11 cellular contexts compared by ENCODE assay signal in the genomic region with DNA sequence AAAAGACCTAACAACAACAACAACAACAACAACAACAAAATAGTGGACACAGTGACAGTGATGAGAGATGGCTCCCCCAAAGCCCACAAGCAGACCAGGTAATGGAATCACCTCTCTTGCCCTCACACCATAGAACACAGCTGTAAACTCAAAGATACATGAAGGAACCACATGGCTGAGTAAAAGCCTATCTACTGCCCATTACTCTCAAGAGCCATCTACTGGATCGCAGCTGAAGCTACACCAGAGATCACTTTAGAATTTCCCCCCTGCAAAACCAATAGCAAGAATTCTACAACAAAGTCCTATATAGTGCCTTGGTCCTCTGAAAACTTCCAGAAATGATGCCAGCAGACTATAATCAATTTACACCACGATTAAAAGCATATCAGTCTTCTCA.
A peak's percentile ranks its signal among the peaks of the same experiment; 100 is the strongest.
DNase-seq lines count a peak whose midpoint lies in the region; ATAC-seq and TF ChIP-seq lines count a peak whose summit lies in the region.
"Had no signal": no experiment of that assay in that cellular context is flagged by ENCODE, and none has a peak within 500 bp of the region (broad histone marks: within the 10 kb centered on the region; RNA-seq: fewer than 3 reads in every experiment).

No MANE protein-coding gene starts in this region.

- TF ChIP-seq CTCF in DOHH2 (IDR thresholded peaks at IDR 0.05; ENCODE audit: low read depth, low read length, poor library complexity, severe bottlenecking) (peak; percentile 26), VCaP (conservative IDR thresholded peaks at IDR 0.05) (peak; percentile 66)

- no peaks in the 10 kb centered on the region for H4K20me1 ChIP-seq in DOHH2 (ENCODE audit: control insufficient read depth, insufficient read depth, low read depth, low read length)

- no peaks in the 10 kb centered on the region for H3K9me2 ChIP-seq in DOHH2 (replicated peaks; ENCODE audit: control insufficient read depth, low read length)

- peaks cover 8% of the 10 kb centered on the region for H3K4me1 ChIP-seq in DOHH2 (ENCODE audit: control insufficient read depth, low read length)
- H3K4me1 ChIP-seq: heart left ventricle, stomach had no signal

- no peaks in the 10 kb centered on the region for H3F3A ChIP-seq in DOHH2 (ENCODE audit: control insufficient read depth, insufficient read depth)

- intact Hi-C loops in posterior cingulate gyrus (cut with DNase I) = no loop called here

- DNase-seq in KG1 (lab: John Stamatoyannopoulos, UW) (peak; percentile 0), left lobe of liver (ENCODE audit: low spot score) (no peak), posterior cingulate gyrus (no peak)
- DNase-seq: EL, heart left ventricle, stomach, T-helper 2 cell had no signal

- H3K27ac ChIP-seq in DOHH2 (ENCODE audit: low read depth, low read length) (no peak overlapping the region), VCaP (no peak overlapping the region)
- H3K27ac ChIP-seq: heart left ventricle, stomach had no signal

- H3K36me3 ChIP-seq in DOHH2 (ENCODE audit: control insufficient read depth, low read length) = no peaks in the 10 kb centered on the region
- H3K36me3 ChIP-seq: heart left ventricle, stomach had no signal

- ATAC-seq in left lobe of liver (peak; percentile 23), GM18867 (IDR thresholded peaks at IDR 0.05; ENCODE audit: unreplicated experiment) (no peak), HG03159 (IDR thresholded peaks at IDR 0.05; ENCODE audit: unreplicated experiment) (no peak)
- ATAC-seq: heart left ventricle had no signal

- H3K4me3 ChIP-seq in DOHH2 (ENCODE audit: low read length) = no peak overlapping the region
- H3K4me3 ChIP-seq: heart left ventricle, stomach had no signal

- H3K9me3 ChIP-seq in DOHH2 (ENCODE audit: control insufficient read depth, insufficient read depth, low read length) = peaks cover 3% of the 10 kb centered on the region; the same call in 1 of the 2 replicates

- no peaks in the 10 kb centered on the region for H3K27me3 ChIP-seq in DOHH2 (ENCODE audit: control insufficient read depth, low read length)
- H3K27me3 ChIP-seq: heart left ventricle, stomach had no signal

- no peak overlapping the region for H3K4me2 ChIP-seq in DOHH2 (ENCODE audit: low read length)

- H3K79me2 ChIP-seq in DOHH2 (ENCODE audit: control insufficient read depth, low read length) = no peaks in the 10 kb centered on the region
